In the genomic region with DNA sequence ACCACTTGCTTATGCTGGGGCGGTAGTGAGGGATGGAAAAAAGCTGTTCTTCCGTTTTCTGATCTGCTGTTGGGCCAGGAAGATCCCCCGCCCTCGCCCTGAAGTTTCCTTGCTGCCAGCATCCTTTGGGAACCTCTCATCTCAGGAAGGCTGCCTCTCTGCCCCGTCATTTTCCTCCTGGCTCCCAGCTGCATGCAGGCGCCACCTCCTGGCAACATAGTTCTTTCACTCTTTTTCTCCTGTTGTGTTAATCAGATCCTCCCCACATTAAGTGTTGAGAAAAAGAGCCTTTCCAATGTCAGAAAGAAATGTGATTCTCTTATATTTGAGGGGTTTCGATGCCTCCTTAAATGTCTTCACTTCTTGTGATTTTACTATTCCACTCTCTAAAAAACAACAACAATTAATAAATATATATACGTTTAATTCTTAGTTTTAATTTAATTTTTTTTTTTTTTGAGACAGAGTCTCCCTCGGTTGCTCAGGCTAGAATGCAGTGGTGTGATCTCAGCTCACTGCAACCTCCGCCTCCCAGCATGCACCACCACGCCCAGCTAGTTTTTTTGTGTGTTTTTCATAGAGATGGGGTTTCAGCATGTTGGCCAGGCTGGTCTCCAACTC, we compare ENCODE assay signal across 1 cellular context.
TF ChIP-seq lines count a peak whose summit lies in the region.

No MANE protein-coding gene starts in this region.

TF ChIP-seq in HEK293, 187 proteins besides CTCF, POLR2A, EP300 and RAD21 (continued from another document):
- TF ChIP-seq, protein P1, sequence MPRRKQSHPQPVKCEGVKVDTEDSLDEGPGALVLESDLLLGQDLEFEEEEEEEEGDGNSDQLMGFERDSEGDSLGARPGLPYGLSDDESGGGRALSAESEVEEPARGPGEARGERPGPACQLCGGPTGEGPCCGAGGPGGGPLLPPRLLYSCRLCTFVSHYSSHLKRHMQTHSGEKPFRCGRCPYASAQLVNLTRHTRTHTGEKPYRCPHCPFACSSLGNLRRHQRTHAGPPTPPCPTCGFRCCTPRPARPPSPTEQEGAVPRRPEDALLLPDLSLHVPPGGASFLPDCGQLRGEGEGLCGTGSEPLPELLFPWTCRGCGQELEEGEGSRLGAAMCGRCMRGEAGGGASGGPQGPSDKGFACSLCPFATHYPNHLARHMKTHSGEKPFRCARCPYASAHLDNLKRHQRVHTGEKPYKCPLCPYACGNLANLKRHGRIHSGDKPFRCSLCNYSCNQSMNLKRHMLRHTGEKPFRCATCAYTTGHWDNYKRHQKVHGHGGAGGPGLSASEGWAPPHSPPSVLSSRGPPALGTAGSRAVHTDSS (tag by site-specific recombination; IDR thresholded peaks at IDR 0.05): no peak
- TF ChIP-seq, protein P2, sequence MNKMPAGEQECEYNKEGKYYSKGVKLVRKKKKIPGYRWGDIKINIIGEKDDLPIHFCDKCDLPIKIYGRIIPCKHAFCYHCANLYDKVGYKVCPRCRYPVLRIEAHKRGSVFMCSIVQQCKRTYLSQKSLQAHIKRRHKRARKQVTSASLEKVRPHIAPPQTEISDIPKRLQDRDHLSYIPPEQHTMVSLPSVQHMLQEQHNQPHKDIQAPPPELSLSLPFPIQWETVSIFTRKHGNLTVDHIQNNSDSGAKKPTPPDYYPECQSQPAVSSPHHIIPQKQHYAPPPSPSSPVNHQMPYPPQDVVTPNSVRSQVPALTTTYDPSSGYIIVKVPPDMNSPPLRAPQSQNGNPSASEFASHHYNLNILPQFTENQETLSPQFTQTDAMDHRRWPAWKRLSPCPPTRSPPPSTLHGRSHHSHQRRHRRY (tag by site-specific recombination; IDR thresholded peaks at IDR 0.05): no peak
- TF ChIP-seq, protein P3, sequence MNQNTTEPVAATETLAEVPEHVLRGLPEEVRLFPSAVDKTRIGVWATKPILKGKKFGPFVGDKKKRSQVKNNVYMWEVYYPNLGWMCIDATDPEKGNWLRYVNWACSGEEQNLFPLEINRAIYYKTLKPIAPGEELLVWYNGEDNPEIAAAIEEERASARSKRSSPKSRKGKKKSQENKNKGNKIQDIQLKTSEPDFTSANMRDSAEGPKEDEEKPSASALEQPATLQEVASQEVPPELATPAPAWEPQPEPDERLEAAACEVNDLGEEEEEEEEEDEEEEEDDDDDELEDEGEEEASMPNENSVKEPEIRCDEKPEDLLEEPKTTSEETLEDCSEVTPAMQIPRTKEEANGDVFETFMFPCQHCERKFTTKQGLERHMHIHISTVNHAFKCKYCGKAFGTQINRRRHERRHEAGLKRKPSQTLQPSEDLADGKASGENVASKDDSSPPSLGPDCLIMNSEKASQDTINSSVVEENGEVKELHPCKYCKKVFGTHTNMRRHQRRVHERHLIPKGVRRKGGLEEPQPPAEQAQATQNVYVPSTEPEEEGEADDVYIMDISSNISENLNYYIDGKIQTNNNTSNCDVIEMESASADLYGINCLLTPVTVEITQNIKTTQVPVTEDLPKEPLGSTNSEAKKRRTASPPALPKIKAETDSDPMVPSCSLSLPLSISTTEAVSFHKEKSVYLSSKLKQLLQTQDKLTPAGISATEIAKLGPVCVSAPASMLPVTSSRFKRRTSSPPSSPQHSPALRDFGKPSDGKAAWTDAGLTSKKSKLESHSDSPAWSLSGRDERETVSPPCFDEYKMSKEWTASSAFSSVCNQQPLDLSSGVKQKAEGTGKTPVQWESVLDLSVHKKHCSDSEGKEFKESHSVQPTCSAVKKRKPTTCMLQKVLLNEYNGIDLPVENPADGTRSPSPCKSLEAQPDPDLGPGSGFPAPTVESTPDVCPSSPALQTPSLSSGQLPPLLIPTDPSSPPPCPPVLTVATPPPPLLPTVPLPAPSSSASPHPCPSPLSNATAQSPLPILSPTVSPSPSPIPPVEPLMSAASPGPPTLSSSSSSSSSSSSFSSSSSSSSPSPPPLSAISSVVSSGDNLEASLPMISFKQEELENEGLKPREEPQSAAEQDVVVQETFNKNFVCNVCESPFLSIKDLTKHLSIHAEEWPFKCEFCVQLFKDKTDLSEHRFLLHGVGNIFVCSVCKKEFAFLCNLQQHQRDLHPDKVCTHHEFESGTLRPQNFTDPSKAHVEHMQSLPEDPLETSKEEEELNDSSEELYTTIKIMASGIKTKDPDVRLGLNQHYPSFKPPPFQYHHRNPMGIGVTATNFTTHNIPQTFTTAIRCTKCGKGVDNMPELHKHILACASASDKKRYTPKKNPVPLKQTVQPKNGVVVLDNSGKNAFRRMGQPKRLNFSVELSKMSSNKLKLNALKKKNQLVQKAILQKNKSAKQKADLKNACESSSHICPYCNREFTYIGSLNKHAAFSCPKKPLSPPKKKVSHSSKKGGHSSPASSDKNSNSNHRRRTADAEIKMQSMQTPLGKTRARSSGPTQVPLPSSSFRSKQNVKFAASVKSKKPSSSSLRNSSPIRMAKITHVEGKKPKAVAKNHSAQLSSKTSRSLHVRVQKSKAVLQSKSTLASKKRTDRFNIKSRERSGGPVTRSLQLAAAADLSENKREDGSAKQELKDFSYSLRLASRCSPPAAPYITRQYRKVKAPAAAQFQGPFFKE (tag by site-specific recombination; IDR thresholded peaks at IDR 0.05; ENCODE audit: borderline replicate concordance): no peak
- TF ChIP-seq ZNF707 (tag by site-specific recombination; IDR thresholded peaks at IDR 0.05) (no peak), ZNF341 (tag by site-specific recombination; IDR thresholded peaks at IDR 0.05; ENCODE audit: low read depth) (peak; percentile 59; the same call in 1 of the 2 replicates), ZNF654 (tag by site-specific recombination; IDR thresholded peaks at IDR 0.05; ENCODE audit: low read depth) (peak; percentile 88), HOXA7 (CRISPR knock-in tag; IDR thresholded peaks at IDR 0.05; ENCODE audit: borderline replicate concordance) (no peak), ZBTB48 (tag by site-specific recombination; IDR thresholded peaks at IDR 0.05) (no peak), ZNF140 (tag by site-specific recombination; IDR thresholded peaks at IDR 0.05) (no peak), ZFP37 (tag by site-specific recombination; IDR thresholded peaks at IDR 0.05) (no peak), ZNF174 (tag by site-specific recombination; IDR thresholded peaks at IDR 0.05) (no peak), ZNF266 (tag by site-specific recombination; IDR thresholded peaks at IDR 0.05; ENCODE audit: low read depth) (no peak), MYNN (tag by site-specific recombination; IDR thresholded peaks at IDR 0.05; ENCODE audit: borderline replicate concordance) (no peak), ZNF155 (tag by site-specific recombination; IDR thresholded peaks at IDR 0.05) (no peak), ZBTB7A (tag by site-specific recombination; IDR thresholded peaks at IDR 0.05; ENCODE audit: low read depth) (no peak)
- TF ChIP-seq, protein P4, sequence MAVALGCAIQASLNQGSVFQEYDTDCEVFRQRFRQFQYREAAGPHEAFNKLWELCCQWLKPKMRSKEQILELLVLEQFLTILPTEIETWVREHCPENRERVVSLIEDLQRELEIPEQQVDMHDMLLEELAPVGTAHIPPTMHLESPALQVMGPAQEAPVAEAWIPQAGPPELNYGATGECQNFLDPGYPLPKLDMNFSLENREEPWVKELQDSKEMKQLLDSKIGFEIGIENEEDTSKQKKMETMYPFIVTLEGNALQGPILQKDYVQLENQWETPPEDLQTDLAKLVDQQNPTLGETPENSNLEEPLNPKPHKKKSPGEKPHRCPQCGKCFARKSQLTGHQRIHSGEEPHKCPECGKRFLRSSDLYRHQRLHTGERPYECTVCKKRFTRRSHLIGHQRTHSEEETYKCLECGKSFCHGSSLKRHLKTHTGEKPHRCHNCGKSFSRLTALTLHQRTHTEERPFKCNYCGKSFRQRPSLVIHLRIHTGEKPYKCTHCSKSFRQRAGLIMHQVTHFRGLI (tag by site-specific recombination; IDR thresholded peaks at IDR 0.05): no peak
